In genomic region chr1:198699167-198700015, GRCh38 we compare ENCODE assay signal across 8 cellular contexts.
DNase-seq lines count a peak whose midpoint lies in the region; ATAC-seq and TF ChIP-seq lines count a peak whose summit lies in the region.

No MANE protein-coding gene starts in this region.

- no peaks in the 10 kb centered on the region for H3K4me1 ChIP-seq in parathyroid adenoma
- no peaks in the 10 kb centered on the region for H3K4me1 ChIP-seq in ascending aorta

- H3K27ac ChIP-seq in parathyroid adenoma (no peak overlapping the region), ascending aorta (no peak overlapping the region)

- H3K79me2 ChIP-seq in parathyroid adenoma: no peaks in the 10 kb centered on the region

- no peaks in the 10 kb centered on the region for H3K9me3 ChIP-seq in parathyroid adenoma (ENCODE audit: control insufficient read depth, low read length)
- H3K9me3 ChIP-seq in ascending aorta: no peaks in the 10 kb centered on the region

- no peak overlapping the region for H3K9ac ChIP-seq in parathyroid adenoma

- DNase-seq in NCI-H748 (lab: John Stamatoyannopoulos, UW; ENCODE audit: unreplicated experiment): peak; percentile 46
- peak; percentile 52 for DNase-seq in activated T-helper 1 cell treated with Interleukin-2 at 50 U/mL for 16 hours (ENCODE audit: low read depth)
- peak; percentile 51 for DNase-seq in fibroblast of pulmonary artery (ENCODE audit: low read depth)
- no peak for DNase-seq in ascending aorta (ENCODE audit: low spot score in 2 of 2)
- DNase-seq in SIG-M5 (lab: John Stamatoyannopoulos, UW): no peak

- intact Hi-C loops in ascending aorta (cut with DNase I): no loop called here

- no peaks in the 10 kb centered on the region for H3K27me3 ChIP-seq in parathyroid adenoma (ENCODE audit: control insufficient read depth, insufficient read depth, low read length)
- H3K27me3 ChIP-seq in ascending aorta: no peaks in the 10 kb centered on the region

- H2AFZ ChIP-seq in parathyroid adenoma: no peak overlapping the region

- no peaks in the 10 kb centered on the region for H3K36me3 ChIP-seq in parathyroid adenoma (ENCODE audit: control insufficient read depth, insufficient read depth, low read length)
- H3K36me3 ChIP-seq in ascending aorta: no peaks in the 10 kb centered on the region

- no peak overlapping the region for H3K4me2 ChIP-seq in parathyroid adenoma (ENCODE audit: low read length)

- TF ChIP-seq CTCF in fibroblast of pulmonary artery (IDR thresholded peaks at IDR 0.05; ENCODE audit: low read length, missing control alignments) (peak; percentile 97), parathyroid adenoma (IDR thresholded peaks at IDR 0.05) (peak; percentile 50), ascending aorta (IDR thresholded peaks at IDR 0.05) (peak in 1 of 3 experiments; percentile 31)

- ATAC-seq in GM18520 (IDR thresholded peaks at IDR 0.05; ENCODE audit: unreplicated experiment) (peak; percentile 33), HG03520 (IDR thresholded peaks at IDR 0.05; ENCODE audit: unreplicated experiment) (no peak)

- H3K4me3 ChIP-seq in fibroblast of pulmonary artery (replicated peaks; ENCODE audit: low read depth, low read length): no peak overlapping the region
- H3K4me3 ChIP-seq in parathyroid adenoma (ENCODE audit: low read depth, low read length): peak overlapping the region; percentile 2
- H3K4me3 ChIP-seq in ascending aorta: no peak overlapping the region

Comparison
In these comparisons a context has a peak if more than half of its experiments do, and no peak if none do; other contexts are left out.
1. DNase-seq: peak in NCI-H748 (single experiment), activated T-helper 1 cell treated with Interleukin-2 at 50 U/mL for 16 hours (single experiment) and fibroblast of pulmonary artery (single experiment); none in ascending aorta (0 of 2) and SIG-M5 (single experiment).